In genomic region chr7:82410461-82410860, GRCh38 we compare ENCODE assay signal across 14 cellular contexts. TPM values are rescaled to one million over a fixed set of nuclear protein-coding genes. Genes with fewer than 3 reads are reported as not detected.
DNase-seq lines count a peak whose midpoint lies in the region; ATAC-seq and TF ChIP-seq lines count a peak whose summit lies in the region.
"Had no signal": no experiment of that assay in that cellular context is flagged by ENCODE, and none has a peak within 500 bp of the region (broad histone marks: within the 10 kb centered on the region; RNA-seq: fewer than 3 reads in every experiment).

No MANE protein-coding gene starts in this region.

- no peak overlapping the region for H2BK5ac ChIP-seq in H9 (ENCODE audit: insufficient read length, low read length)

- no peaks in the 10 kb centered on the region for H3K9me3 ChIP-seq in H9 (ENCODE audit: control insufficient read depth, low read depth, low read length)
- H3K9me3 ChIP-seq: BLaER1, HAP-1, neutrophil, testis had no signal

- no peak overlapping the region for H3K9ac ChIP-seq in H9 (ENCODE audit: extremely low read depth, insufficient read length, low read length)
- H3K9ac ChIP-seq: BLaER1 had no signal

- H2BK12ac ChIP-seq in H9 (ENCODE audit: insufficient read length, low read depth, low read length), result no peak overlapping the region

- peaks cover 4 to 9% (median 6%) of the 10 kb centered on the region in 3 experiments; a peak in 6 of 7 replicates for H3K36me3 Mint-ChIP-seq in H9 (ENCODE audit: insufficient read depth in 1 of 3, low read depth in 3 of 3)
- H3K36me3 Mint-ChIP-seq in glutamatergic neuron (ENCODE audit: unreplicated experiment), result no peaks in the 10 kb centered on the region
- no peaks in the 10 kb centered on the region for H3K36me3 Mint-ChIP-seq in activated naive CD4-positive, alpha-beta T cell treated with anti-CD3 and anti-CD28 coated beads, Interleukin-2, amount 10 ng/mL, durations not matched to agents 7 days and 5 days

- DNase-seq in H9 (no peak), NCI-H2171 treated with DMSO at 0.1 percent for 48 hours (lab: John Stamatoyannopoulos, UW) (peak; percentile 96), glutamatergic neuron (peak; percentile 28), occipital lobe (lab: John Stamatoyannopoulos, UW) (peak; percentile 38), COLO668 (lab: John Stamatoyannopoulos, UW; ENCODE audit: unreplicated experiment) (no peak)
- DNase-seq in activated CD4-positive, CD25-positive, alpha-beta regulatory T cell treated with anti-CD3 and anti-CD28 coated beads, Interleukin-2, amount 50 U/mL, for 72 hours, result no peak
- no peak for DNase-seq in activated naive CD4-positive, alpha-beta T cell treated with anti-CD3 and anti-CD28 coated beads, Interleukin-2, amount 10 ng/mL, durations not matched to agents 7 days and 5 days
- DNase-seq: testis had no signal

- H4K8ac ChIP-seq in H9 (replicated peaks; ENCODE audit: insufficient read length, low read depth, low read length), result no peak overlapping the region

- no peak overlapping the region for H3K4ac ChIP-seq in H9 (ENCODE audit: low read depth, low read length)

- no peak for ATAC-seq in HG03469 (IDR thresholded peaks at IDR 0.05; ENCODE audit: unreplicated experiment)
- ATAC-seq: K562 had no signal

- H3K4me2 ChIP-seq in H9 (ENCODE audit: insufficient read depth, insufficient read length, low read length), result no peak overlapping the region
- H3K4me2 ChIP-seq: BLaER1 had no signal

- no peaks in the 10 kb centered on the region for H3K79me2 ChIP-seq in H9 (ENCODE audit: insufficient read depth, low read length)

- no peaks in the 10 kb centered on the region for H4K20me1 ChIP-seq in H9 (ENCODE audit: control insufficient read depth, insufficient read depth, insufficient read length)
- H4K20me1 ChIP-seq: BLaER1 had no signal

- TF ChIP-seq CTCF in H9 (conservative IDR thresholded peaks at IDR 0.05) (no peak), glutamatergic neuron (IDR thresholded peaks at IDR 0.05; ENCODE audit: partially characterized antibody, unreplicated experiment) (no peak)

- no peak overlapping the region for H2BK15ac ChIP-seq in H9 (ENCODE audit: low read depth, low read length)

- H3K27me3 Mint-ChIP-seq in H9 (ENCODE audit: low read depth), result no peaks in the 10 kb centered on the region
- peaks cover 3% of the 10 kb centered on the region for H3K27me3 Mint-ChIP-seq in glutamatergic neuron (ENCODE audit: unreplicated experiment)
- no peaks in the 10 kb centered on the region for H3K27me3 Mint-ChIP-seq in activated naive CD4-positive, alpha-beta T cell treated with anti-CD3 and anti-CD28 coated beads, Interleukin-2, amount 10 ng/mL, durations not matched to agents 7 days and 5 days

- H3K4me3 Mint-ChIP-seq in H9, result no peak overlapping the region
- peak overlapping the region; percentile 47 for H3K4me3 Mint-ChIP-seq in glutamatergic neuron (ENCODE audit: unreplicated experiment)
- H3K4me3 Mint-ChIP-seq in activated naive CD4-positive, alpha-beta T cell treated with anti-CD3 and anti-CD28 coated beads, Interleukin-2, amount 10 ng/mL, durations not matched to agents 7 days and 5 days, result no peak overlapping the region
- H3K4me3 Mint-ChIP-seq: T-helper 2 cell treated with Interferon-gamma antibody and Interleukin-4, amounts not matched to agents 5 μg/mL and 100 μg/mL, for 36 hours had no signal

- H3K56ac ChIP-seq in H9 (ENCODE audit: insufficient read length, low read depth, low read length), result no peak overlapping the region

- H3K23ac ChIP-seq in H9 (ENCODE audit: insufficient read length, low read depth, low read length), result no peak overlapping the region

- H3K18ac ChIP-seq in H9 (ENCODE audit: insufficient read length, low read depth, low read length), result no peak overlapping the region

- no peak overlapping the region for H3T11ph ChIP-seq in H9 (ENCODE audit: low read length)

- WGBS in H9 (ENCODE audit: extremely low coverage, insufficient read length, low lambda C conversion rate), result no CpG with 5 or more reads among the region's 10 CpGs

- CTCF ChIA-PET in activated naive CD4-positive, alpha-beta T cell treated with anti-CD3 and anti-CD28 coated beads, Interleukin-2, amount 10 ng/mL, durations not matched to agents 7 days and 5 days (lab: Charles Lee), result no interaction called here

- no peak overlapping the region for H2AFZ ChIP-seq in H9 (ENCODE audit: low read length)

- H3K4me1 ChIP-seq in H9 (ENCODE audit: insufficient read depth, low read length), result no peaks in the 10 kb centered on the region
- H3K4me1 ChIP-seq: BLaER1, HAP-1, testis had no signal

- H3K27me3 ChIP-seq in H9 (ENCODE audit: insufficient read depth, low read length), result no peaks in the 10 kb centered on the region
- H3K27me3 ChIP-seq: BLaER1, neutrophil, testis had no signal

- no peak overlapping the region for H2BK120ac ChIP-seq in H9 (ENCODE audit: low read depth, low read length, poor library complexity, severe bottlenecking)

- no peak overlapping the region for H2BK20ac ChIP-seq in H9 (ENCODE audit: low read depth, low read length, poor library complexity, severe bottlenecking)

- no peak overlapping the region for H2AK5ac ChIP-seq in H9 (ENCODE audit: insufficient read length, low read length)

- H4K91ac ChIP-seq in H9 (ENCODE audit: insufficient read length, low read depth, low read length), result no peak overlapping the region

- H3K27ac ChIP-seq in H9 (ENCODE audit: insufficient read length, low read depth, low read length), result no peak overlapping the region
- H3K27ac ChIP-seq: BLaER1, neutrophil, testis had no signal

- peak overlapping the region in 2 of 3 experiments; percentile 25 to 81; a peak in 4 of 7 replicates for H3K27ac Mint-ChIP-seq in H9
- H3K27ac Mint-ChIP-seq in glutamatergic neuron (ENCODE audit: unreplicated experiment), result peak overlapping the region; percentile 40
- no peak overlapping the region for H3K27ac Mint-ChIP-seq in activated naive CD4-positive, alpha-beta T cell treated with anti-CD3 and anti-CD28 coated beads, Interleukin-2, amount 10 ng/mL, durations not matched to agents 7 days and 5 days
- H3K27ac Mint-ChIP-seq: T-helper 2 cell treated with Interferon-gamma antibody and Interleukin-4, amounts not matched to agents 5 μg/mL and 100 μg/mL, for 36 hours had no signal

- H3K14ac ChIP-seq in H9 (ENCODE audit: insufficient read depth, low read length), result no peak overlapping the region

- H3K23me2 ChIP-seq in H9 (ENCODE audit: insufficient read length, low read depth, low read length, poor library complexity, severe bottlenecking), result no peaks in the 10 kb centered on the region

- H3K9me3 Mint-ChIP-seq in H9 (peaks cover 4% of the 10 kb centered on the region in 2 experiments; a peak in 1 of 5 replicates), glutamatergic neuron (ENCODE audit: unreplicated experiment) (peaks cover 3% of the 10 kb centered on the region)
- no peaks in the 10 kb centered on the region for H3K9me3 Mint-ChIP-seq in activated naive CD4-positive, alpha-beta T cell treated with anti-CD3 and anti-CD28 coated beads, Interleukin-2, amount 10 ng/mL, durations not matched to agents 7 days and 5 days
- H3K9me3 Mint-ChIP-seq: T-helper 2 cell treated with Interferon-gamma antibody and Interleukin-4, amounts not matched to agents 5 μg/mL and 100 μg/mL, for 36 hours had no signal

- H3K79me1 ChIP-seq in H9 (ENCODE audit: insufficient read depth, low read depth, low read length, poor library complexity, severe bottlenecking), result no peaks in the 10 kb centered on the region

- H4K5ac ChIP-seq in H9 (ENCODE audit: insufficient read length, low read depth, low read length), result no peak overlapping the region

- peaks cover 15 to 16% of the 10 kb centered on the region in 2 experiments for H3K4me1 Mint-ChIP-seq in H9
- peaks cover 35% of the 10 kb centered on the region for H3K4me1 Mint-ChIP-seq in glutamatergic neuron (ENCODE audit: low read depth, unreplicated experiment)
- H3K4me1 Mint-ChIP-seq in activated naive CD4-positive, alpha-beta T cell treated with anti-CD3 and anti-CD28 coated beads, Interleukin-2, amount 10 ng/mL, durations not matched to agents 7 days and 5 days, result no peaks in the 10 kb centered on the region

RNA-seq across cellular contexts. Expression of gene CACNA2D1, which starts 33.1 kb away (rescaled TPM):
- total RNA-seq in H9 (2021), result 29.9 and 36.2 TPM in 2 replicates
- 258 TPM for total RNA-seq in glutamatergic neuron (ENCODE audit: unreplicated experiment)
- total RNA-seq in occipital lobe, result 149 TPM

Comparison
In these comparisons a context has a peak if more than half of its experiments do, and no peak if none do; other contexts are left out.
1. DNase-seq: peak in NCI-H2171 treated with DMSO at 0.1 percent for 48 hours (single experiment), glutamatergic neuron (single experiment) and occipital lobe (single experiment); none in H9 (single experiment), activated CD4-positive, CD25-positive, alpha-beta regulatory T cell treated with anti-CD3 and anti-CD28 coated beads, Interleukin-2, amount 50 U/mL, for 72 hours (single experiment), COLO668 (single experiment) and activated naive CD4-positive, alpha-beta T cell treated with anti-CD3 and anti-CD28 coated beads, Interleukin-2, amount 10 ng/mL, durations not matched to agents 7 days and 5 days (single experiment).